In the genomic region with DNA sequence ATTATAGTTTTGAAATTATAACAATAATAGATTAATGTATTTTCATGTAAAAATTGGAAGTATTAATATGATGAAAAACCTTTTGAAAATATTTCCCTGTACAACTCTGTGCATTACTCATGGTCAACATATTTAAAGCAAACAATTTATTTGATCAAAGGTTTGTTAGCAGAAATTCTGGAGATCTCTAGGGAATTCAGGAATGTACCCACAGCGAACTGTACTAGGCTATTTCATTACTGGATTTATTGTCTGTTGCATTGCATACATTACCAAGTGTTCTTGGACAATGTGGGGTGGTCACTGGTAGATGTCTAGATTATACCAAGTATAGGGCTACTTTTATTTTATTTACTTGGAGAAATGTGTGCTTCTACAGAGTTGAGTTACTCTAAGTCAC, we compare ENCODE assay signal across 23 cellular contexts.
A peak's percentile ranks its signal among the peaks of the same experiment; 100 is the strongest.
DNase-seq lines count a peak whose midpoint lies in the region; ATAC-seq, FAIRE-seq and TF ChIP-seq lines count a peak whose summit lies in the region.
"Had no signal": no experiment of that assay in that cellular context is flagged by ENCODE, and none has a peak within 500 bp of the region (broad histone marks: within the 10 kb centered on the region; RNA-seq: fewer than 3 reads in every experiment).

No MANE protein-coding gene starts in this region.

- no peaks in the 10 kb centered on the region for H3K27me3 ChIP-seq in PC-3 (ENCODE audit: low read length)
- H3K27me3 ChIP-seq: Peyer's patch had no signal

- peak; percentile 74 for FAIRE-seq in endometrium (lab: Jason Lieb, UNC)
- FAIRE-seq: GM12892, H1 had no signal

- H3K9ac ChIP-seq in PC-3 (ENCODE audit: low read length) = no peak overlapping the region
- H3K9ac ChIP-seq: KMS-11 had no signal

- H3K27ac ChIP-seq in PC-3 (ENCODE audit: low read length) = no peak overlapping the region
- H3K27ac ChIP-seq: KMS-11, Peyer's patch had no signal

- no peak overlapping the region for H3K4me3 ChIP-seq in PC-3 (ENCODE audit: low read length)
- H3K4me3 ChIP-seq: Peyer's patch had no signal

- H3K79me2 ChIP-seq in PC-3 (ENCODE audit: low read length) = no peaks in the 10 kb centered on the region

- no peaks in the 10 kb centered on the region for H3K36me3 ChIP-seq in PC-3 (ENCODE audit: low read depth, low read length)
- H3K36me3 ChIP-seq: Peyer's patch had no signal

- POLR2A ChIA-PET in PC-3 (lab: Charles Lee; ENCODE audit: unreplicated experiment) = no interaction called here

- no peaks in the 10 kb centered on the region for H3K4me1 ChIP-seq in PC-3 (ENCODE audit: insufficient read depth, low read length)
- H3K4me1 ChIP-seq: Peyer's patch had no signal

- DNase-seq in HS-27A (ENCODE audit: low read depth) (peak; percentile 2), PC-3 (no peak), left lobe of liver (ENCODE audit: low spot score) (no peak), NOMO-1 treated with dmso at 0.1 percent for 144 hours (lab: John Stamatoyannopoulos, UW; ENCODE audit: unreplicated experiment) (no peak)
- DNase-seq: ACHN; CD4-positive, CD25-positive, alpha-beta regulatory T cell; DMS153; DND-41; NCI-H1048; NCI-H1436; NCI-H187; NCI-H2081 treated with DMSO at 0.1 percent for 48 hours; NCI-H446; NCI-H524 treated with DMSO at 0.1 percent for 48 hours; Peyer's patch; SHP77 treated with DMSO at 0.1 percent for 48 hours had no signal

- H3K9me3 ChIP-seq in PC-3 (ENCODE audit: low read length) = no peaks in the 10 kb centered on the region
- H3K9me3 ChIP-seq: Peyer's patch had no signal

- no peak for TF ChIP-seq CTCF in PC-3 (conservative IDR thresholded peaks at IDR 0.05; ENCODE audit: low read depth, low read length)

- CTCF ChIA-PET in PC-3 (lab: Charles Lee) = no interaction called here

- H3K4me2 ChIP-seq in PC-3 (ENCODE audit: low read length) = no peak overlapping the region
- H3K4me2 ChIP-seq: KMS-11 had no signal

- no peaks in the 10 kb centered on the region for H3K9me2 ChIP-seq in PC-3 (replicated peaks; ENCODE audit: low read length)

- no TSS peak for BruUV-seq in PC-3 (replicated peaks; lab: Mats Ljungman, UMichigan)

- intact Hi-C loops in PC-3 (cut with micrococcal nuclease) = no loop called here

- no peaks in the 10 kb centered on the region for H4K20me1 ChIP-seq in PC-3 (ENCODE audit: low read length)

- peak; percentile 49 for ATAC-seq in PC-3
- no peak for ATAC-seq in left lobe of liver
- no peak for ATAC-seq in HG03565 (IDR thresholded peaks at IDR 0.05; ENCODE audit: unreplicated experiment)
- no peak for ATAC-seq in GM21515 (IDR thresholded peaks at IDR 0.05; ENCODE audit: unreplicated experiment)
- ATAC-seq: HCT116 had no signal

- H3F3A ChIP-seq in PC-3 (ENCODE audit: low read length, unreplicated experiment) = no peaks in the 10 kb centered on the region

- no peak overlapping the region for H2AFZ ChIP-seq in PC-3 (ENCODE audit: low read length)
